In the genomic region with DNA sequence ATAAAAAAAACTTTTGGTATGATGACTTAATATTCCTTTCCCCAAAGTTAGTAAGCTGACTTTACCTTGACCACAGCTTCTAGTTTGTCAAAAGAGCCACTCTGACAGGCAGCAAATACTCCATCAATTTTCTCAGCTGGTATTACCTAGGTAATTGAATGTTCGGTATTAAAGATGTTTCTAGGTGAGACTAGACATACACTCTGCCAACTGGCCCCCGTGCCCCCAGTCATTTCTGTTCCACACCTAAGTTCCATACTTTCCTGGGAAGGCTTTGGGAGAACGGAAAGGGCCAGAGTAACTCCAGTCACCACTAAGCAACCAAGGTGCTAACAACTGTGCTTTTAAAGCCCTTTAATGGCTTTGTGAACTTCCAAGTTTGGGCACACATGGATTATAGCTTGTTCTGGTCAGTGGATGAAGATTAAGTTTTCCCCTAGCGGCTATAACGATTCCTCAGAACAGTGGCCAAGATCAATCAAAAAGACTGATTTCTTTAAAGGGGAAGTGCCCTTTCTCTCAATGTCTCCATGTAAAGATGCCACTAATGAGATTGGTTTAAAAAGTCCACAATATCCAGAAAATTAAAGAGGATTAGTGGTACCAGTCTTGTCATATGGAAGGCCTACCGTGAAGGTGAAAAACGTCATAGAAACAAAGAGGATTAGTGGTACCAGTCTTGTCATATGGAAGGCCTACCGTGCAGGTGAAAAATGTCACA, we compare ENCODE assay signal across 9 cellular contexts. TPM values are rescaled to one million over a fixed set of nuclear protein-coding genes. Genes with fewer than 3 reads are reported as not detected.
A peak's percentile ranks its signal among the peaks of the same experiment; 100 is the strongest.
DNase-seq lines count a peak whose midpoint lies in the region; ATAC-seq and TF ChIP-seq lines count a peak whose summit lies in the region.
"Had no signal": no experiment of that assay in that cellular context is flagged by ENCODE, and none has a peak within 500 bp of the region (broad histone marks: within the 10 kb centered on the region; RNA-seq: fewer than 3 reads in every experiment).

No MANE protein-coding gene starts in this region.

- H3K27me3 ChIP-seq in MM.1S (replicated peaks; ENCODE audit: insufficient read depth, low read length) (no peaks in the 10 kb centered on the region), left lung (no peaks in the 10 kb centered on the region)

- H3K9ac ChIP-seq in MM.1S (ENCODE audit: low read length) = no peak overlapping the region

- H3K27me3 Mint-ChIP-seq in activated naive CD4-positive, alpha-beta T cell treated with anti-CD3 and anti-CD28 coated beads, Interleukin-2, amount 50 U/mL, for 24 hours = no peaks in the 10 kb centered on the region

- no peaks in the 10 kb centered on the region for H3K9me3 ChIP-seq in MM.1S (replicated peaks; ENCODE audit: insufficient read depth, low read length)
- no peaks in the 10 kb centered on the region for H3K9me3 ChIP-seq in mesodermal cell (ENCODE audit: control insufficient read depth, low read length)
- no peaks in the 10 kb centered on the region for H3K9me3 ChIP-seq in left lung

- H3K36me3 ChIP-seq in MM.1S (replicated peaks; ENCODE audit: insufficient read depth, low read length) (peaks cover 47% of the 10 kb centered on the region), mesodermal cell (ENCODE audit: control insufficient read depth, insufficient read depth, low read length) (peaks cover 83% of the 10 kb centered on the region), left lung (peaks cover under 1 to 75% of the 10 kb centered on the region in 2 donors)

- H3K4me3 ChIP-seq in GM12865 (ENCODE audit: low read depth, low read length) = no peak overlapping the region
- no peak overlapping the region for H3K4me3 ChIP-seq in MM.1S (ENCODE audit: low read length)
- no peak overlapping the region for H3K4me3 ChIP-seq in mesodermal cell (ENCODE audit: extremely low read depth, insufficient read depth, low read length, poor library complexity, severe bottlenecking)
- H3K4me3 ChIP-seq in left lung = no peak overlapping the region

- no peaks in the 10 kb centered on the region for H3K9me3 Mint-ChIP-seq in activated naive CD4-positive, alpha-beta T cell treated with anti-CD3 and anti-CD28 coated beads, Interleukin-2, amount 50 U/mL, for 24 hours

- no peak overlapping the region for H2AFZ ChIP-seq in MM.1S (ENCODE audit: low read length)

- H3K4me1 Mint-ChIP-seq in activated naive CD4-positive, alpha-beta T cell treated with anti-CD3 and anti-CD28 coated beads, Interleukin-2, amount 50 U/mL, for 24 hours = peaks cover 40% of the 10 kb centered on the region

- peak; percentile 72 for DNase-seq in GM12865 (ENCODE audit: low read depth)
- DNase-seq in MM.1S = peak; percentile 54
- no peak for DNase-seq in NCI-H2227 treated with DMSO at 0.1 percent for 48 hours (lab: John Stamatoyannopoulos, UW)
- no peak for DNase-seq in foreskin melanocyte
- DNase-seq in left lung = no peak
- no peak for DNase-seq in dedifferentiated amniotic fluid mesenchymal stem cell (ENCODE audit: extremely low spot score)

- WGBS in mesodermal cell (ENCODE audit: insufficient coverage in 2 of 2), 2 experiments = 88 to 96% methylated on average over 4 of the region's 8 CpGs

- no peak overlapping the region for H3K4me2 ChIP-seq in MM.1S (ENCODE audit: low read depth, low read length)

- H3K27ac ChIP-seq in MM.1S (ENCODE audit: low read length) (peak overlapping the region; percentile 17; the same call in 1 of the 2 replicates), mesodermal cell (ENCODE audit: low read depth, low read length, severe bottlenecking) (peak overlapping the region; percentile 68), left lung (no peak overlapping the region)

- peak overlapping the region; percentile 39 for H3K4me3 Mint-ChIP-seq in activated naive CD4-positive, alpha-beta T cell treated with anti-CD3 and anti-CD28 coated beads, Interleukin-2, amount 50 U/mL, for 24 hours

- H3K4me1 ChIP-seq in MM.1S (ENCODE audit: low read length) = peaks cover 19% of the 10 kb centered on the region
- H3K4me1 ChIP-seq in mesodermal cell (ENCODE audit: control insufficient read depth, insufficient read depth, low read length, poor library complexity, severe bottlenecking) = peaks cover 4% of the 10 kb centered on the region
- H3K4me1 ChIP-seq in left lung = peaks cover 19 to 43% of the 10 kb centered on the region in 2 donors

- peak overlapping the region; percentile 71 for H3K27ac Mint-ChIP-seq in activated naive CD4-positive, alpha-beta T cell treated with anti-CD3 and anti-CD28 coated beads, Interleukin-2, amount 50 U/mL, for 24 hours

- intact Hi-C loops in left lung (cut with DNase I) = no loop called here

- no peaks in the 10 kb centered on the region for H3K9me2 ChIP-seq in MM.1S (replicated peaks; ENCODE audit: insufficient read depth, low read length)

- ATAC-seq in left lung = no peak

- peaks cover 59% of the 10 kb centered on the region for H4K20me1 ChIP-seq in MM.1S (ENCODE audit: insufficient read depth, low read length)

- peaks cover 38% of the 10 kb centered on the region for H3K79me2 ChIP-seq in MM.1S (ENCODE audit: low read length)

- H3F3A ChIP-seq in MM.1S (ENCODE audit: insufficient read depth, low read length) = peaks cover 80% of the 10 kb centered on the region

- H3K36me3 Mint-ChIP-seq in activated naive CD4-positive, alpha-beta T cell treated with anti-CD3 and anti-CD28 coated beads, Interleukin-2, amount 50 U/mL, for 24 hours = peaks cover 41% of the 10 kb centered on the region

- TF ChIP-seq CTCF in GM12865 (IDR thresholded peaks at IDR 0.05; ENCODE audit: insufficient read depth, low read depth, low read length, missing control alignments) = peak; percentile 20
- TF ChIP-seq CTCF in MM.1S (IDR thresholded peaks at IDR 0.05; ENCODE audit: low read length) = no peak
- no peak for TF ChIP-seq CTCF in left lung (IDR thresholded peaks at IDR 0.05)

RNA-seq across cellular contexts. Expression of a gene that starts 7.0 kb away (rescaled TPM):
- 506 TPM for polyA plus RNA-seq in mesodermal cell (2013, experiment 1 of 2)
- polyA plus RNA-seq in mesodermal cell (2013, experiment 2 of 2) = 551 TPM
- total RNA-seq in left lung = 100 to 1,000 TPM; 344 to 435 TPM

RNA-seq across cellular contexts. Expression of a gene that starts 15.9 kb away (rescaled TPM):
- 70.1 TPM for polyA plus RNA-seq in mesodermal cell (2013, experiment 1 of 2)
- 66.0 TPM for polyA plus RNA-seq in mesodermal cell (2013, experiment 2 of 2)
- total RNA-seq in left lung = 10 to 100 TPM; 12.9 to 21.1 TPM

RNA-seq across cellular contexts. Expression of a gene that starts 52.1 kb away (rescaled TPM):
- not detected for polyA plus RNA-seq in mesodermal cell (2013, experiment 1 of 2)
- polyA plus RNA-seq in mesodermal cell (2013, experiment 2 of 2) = not detected
- total RNA-seq in left lung = not detected
- total RNA-seq: activated CD8-positive, alpha-beta memory T cell treated with anti-CD3 and anti-CD28 coated beads for 36 hours had no signal

Comparison
In these comparisons a context has a peak if more than half of its experiments do, and no peak if none do; other contexts are left out.
1. DNase-seq: peak in GM12865 (single experiment) and MM.1S (single experiment); none in NCI-H2227 treated with DMSO at 0.1 percent for 48 hours (single experiment), foreskin melanocyte (single experiment), left lung (0 of 2) and dedifferentiated amniotic fluid mesenchymal stem cell (single experiment).
2. H3K27ac ChIP-seq: peak in MM.1S (single experiment) and mesodermal cell (single experiment); none in left lung (0 of 2).